9 cellular contexts compared by ENCODE assay signal in the genomic region with DNA sequence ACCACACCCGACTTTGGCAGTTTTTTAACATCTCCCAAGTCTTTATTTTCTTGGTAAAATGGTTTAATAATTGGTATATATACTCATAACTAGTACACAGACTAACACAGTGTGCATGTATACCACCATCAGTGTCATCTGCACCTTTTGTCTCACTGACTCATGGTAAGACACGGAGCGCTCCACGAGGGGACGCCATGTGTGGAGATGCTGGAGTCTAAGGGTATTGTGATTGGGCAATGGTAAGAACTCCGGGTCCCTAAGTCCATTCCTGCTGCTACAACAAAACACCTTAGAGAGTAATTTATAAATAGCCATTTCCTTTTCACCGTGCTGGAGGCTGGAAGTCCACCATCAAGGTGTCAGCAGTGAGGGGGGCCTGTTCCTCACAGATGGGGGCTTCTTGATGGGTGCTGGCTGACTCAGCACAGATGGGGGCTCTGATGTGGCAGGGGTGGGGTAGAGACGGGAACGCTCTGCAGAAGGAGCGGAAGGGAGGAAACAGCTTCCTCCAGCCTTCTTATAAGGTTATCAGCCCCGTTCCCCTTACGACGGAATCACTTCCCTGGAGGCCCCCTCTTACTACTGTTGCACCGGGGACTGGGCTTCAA. TPM values are rescaled to one million over a fixed set of nuclear protein-coding genes. Genes with fewer than 3 reads are reported as not detected.
DNase-seq lines count a peak whose midpoint lies in the region; ATAC-seq and TF ChIP-seq lines count a peak whose summit lies in the region.
"Had no signal": no experiment of that assay in that cellular context is flagged by ENCODE, and none has a peak within 500 bp of the region (broad histone marks: within the 10 kb centered on the region; RNA-seq: fewer than 3 reads in every experiment).

No MANE protein-coding gene starts in this region.

- no TSS peak for BruUV-seq in A673 (replicated peaks; lab: Mats Ljungman, UMichigan)

- no peaks in the 10 kb centered on the region for H3K27me3 Mint-ChIP-seq in naive thymus-derived CD8-positive, alpha-beta T cell

- CTCF ChIA-PET in A673 (lab: Charles Lee): no interaction called here

- H3K27ac Mint-ChIP-seq in naive thymus-derived CD8-positive, alpha-beta T cell: peak overlapping the region; percentile 84 to 99 (median 96)

- H3K4me3 ChIP-seq in A673 (ENCODE audit: low read depth, low read length, poor library complexity, severe bottlenecking) (peak overlapping the region; percentile 40), HUES6 (ENCODE audit: low read depth, low read length) (peak overlapping the region; percentile 64), brain microvascular endothelial cell (ENCODE audit: low read depth, low read length) (peak overlapping the region; percentile 48), WERI-Rb-1 (ENCODE audit: low read depth, low read length) (no peak overlapping the region)

- peak overlapping the region; percentile 51 to 89 (median 72) for H3K4me3 Mint-ChIP-seq in naive thymus-derived CD8-positive, alpha-beta T cell

- peak; percentile 6 to 7 for ATAC-seq in naive thymus-derived CD8-positive, alpha-beta T cell

- H3K9ac ChIP-seq in HUES6 (ENCODE audit: low read length): peak overlapping the region; percentile 71

- intact Hi-C loops in A673 (cut with micrococcal nuclease; ENCODE audit: unreplicated experiment): no loop called here

- H3K9me3 Mint-ChIP-seq in naive thymus-derived CD8-positive, alpha-beta T cell: peaks cover 0 to 2% (median 0%) of the 10 kb centered on the region in 9 donors

- no peaks in the 10 kb centered on the region for H3K9me3 ChIP-seq in A673 (ENCODE audit: low read depth, low read length, poor library complexity, severe bottlenecking)
- peaks cover 4% of the 10 kb centered on the region for H3K9me3 ChIP-seq in HUES6 (ENCODE audit: control insufficient read depth, insufficient read depth, low read depth, low read length)
- H3K9me3 ChIP-seq in WERI-Rb-1 (ENCODE audit: severe bottlenecking): no peaks in the 10 kb centered on the region

- no peaks in the 10 kb centered on the region for H3K36me3 ChIP-seq in A673 (ENCODE audit: insufficient read depth, low read length, poor library complexity, severe bottlenecking)
- H3K36me3 ChIP-seq in HUES6 (ENCODE audit: control insufficient read depth, insufficient read depth, low read length): no peaks in the 10 kb centered on the region
- H3K36me3 ChIP-seq in brain microvascular endothelial cell (replicated peaks): no peaks in the 10 kb centered on the region
- no peaks in the 10 kb centered on the region for H3K36me3 ChIP-seq in WERI-Rb-1

- no peak for TF ChIP-seq CTCF in A673 (conservative IDR thresholded peaks at IDR 0.05; ENCODE audit: low read depth, low read length)
- no peak for TF ChIP-seq CTCF in brain microvascular endothelial cell (IDR thresholded peaks at IDR 0.05; ENCODE audit: low read depth, low read length, missing control alignments)
- no peak for TF ChIP-seq CTCF in WERI-Rb-1 (IDR thresholded peaks at IDR 0.05; ENCODE audit: low read depth, low read length)

- no peaks in the 10 kb centered on the region for H3K36me3 Mint-ChIP-seq in naive thymus-derived CD8-positive, alpha-beta T cell

- in situ Hi-C loops in brain microvascular endothelial cell (cut with HindIII; ENCODE audit: low pct_ligation_motif_present, low sequenced_read_pairs): no loop called here

- POLR2A ChIA-PET in A673 (lab: Charles Lee; ENCODE audit: low non-redundant PET): no interaction called here
- POLR2A ChIA-PET in naive thymus-derived CD8-positive, alpha-beta T cell (lab: Charles Lee): interaction anchor here (0.9 to 6.1 kb wide), 36 partner anchors 7 to 320 kb away, joined by 3 to 52 read pairs (median 9); a partner anchor contains a TSS

- peaks cover 25 to 83% (median 67%) of the 10 kb centered on the region in 4 donors for H3K4me1 Mint-ChIP-seq in naive thymus-derived CD8-positive, alpha-beta T cell

- peaks cover 14% of the 10 kb centered on the region for H3K4me1 ChIP-seq in A673 (ENCODE audit: insufficient read depth, low read length, poor library complexity, severe bottlenecking)
- peaks cover 29% of the 10 kb centered on the region for H3K4me1 ChIP-seq in HUES6 (ENCODE audit: control insufficient read depth, insufficient read depth, low read length)

- no peak overlapping the region for H3K27ac ChIP-seq in A673 (ENCODE audit: low read depth, low read length, poor library complexity, severe bottlenecking)
- no peak overlapping the region; the same call in 1 of the 2 replicates for H3K27ac ChIP-seq in HUES6 (ENCODE audit: low read depth, low read length)
- no peak overlapping the region for H3K27ac ChIP-seq in brain microvascular endothelial cell
- no peak overlapping the region for H3K27ac ChIP-seq in WERI-Rb-1

- no peaks in the 10 kb centered on the region for H3K27me3 ChIP-seq in A673 (replicated peaks; ENCODE audit: insufficient read depth, low read depth, low read length, poor library complexity)
- H3K27me3 ChIP-seq in HUES6 (ENCODE audit: control insufficient read depth, insufficient read depth, low read length): peaks cover 38% of the 10 kb centered on the region
- peaks cover 2% of the 10 kb centered on the region for H3K27me3 ChIP-seq in brain microvascular endothelial cell (replicated peaks)
- H3K27me3 ChIP-seq in WERI-Rb-1 (ENCODE audit: insufficient read depth, low read depth, severe bottlenecking): no peaks in the 10 kb centered on the region

- no peak for DNase-seq in A673 (ENCODE audit: low spot score)
- DNase-seq in brain microvascular endothelial cell: no peak
- peak in 6 of 10 donors; percentile 9 to 49 (median 24) for DNase-seq in naive thymus-derived CD8-positive, alpha-beta T cell
- DNase-seq in WERI-Rb-1: no peak
- no peak for DNase-seq in effector CD4-positive, alpha-beta T cell
- no peak for DNase-seq in dedifferentiated amniotic fluid mesenchymal stem cell (ENCODE audit: extremely low spot score)
- no peak for DNase-seq in nucleus accumbens (lab: John Stamatoyannopoulos, UW)
- DNase-seq: NCI-H524 treated with DMSO at 0.1 percent for 48 hours had no signal

RNA-seq across cellular contexts. Expression of a gene that starts 42.0 kb away (rescaled TPM):
- total RNA-seq in A673 (2021): not detected in 2 replicates
- total RNA-seq in naive thymus-derived CD8-positive, alpha-beta T cell: 10 to 100 TPM; 10.5 to 10.6 TPM
- polyA plus RNA-seq in naive thymus-derived CD8-positive, alpha-beta T cell: 10 to 100 TPM in 1 of 3 donors, 1 to 10 TPM in 2; 2.8 to 11.8 (median 5.4) TPM

Comparison
In these comparisons a context has a peak if more than half of its experiments do, and no peak if none do; other contexts are left out.
1. DNase-seq: peak in naive thymus-derived CD8-positive, alpha-beta T cell (6 of 10); none in A673 (single experiment), brain microvascular endothelial cell (single experiment), WERI-Rb-1 (single experiment), effector CD4-positive, alpha-beta T cell (single experiment), dedifferentiated amniotic fluid mesenchymal stem cell (single experiment) and nucleus accumbens (0 of 56).
2. RNA of a gene that starts 42.0 kb away (total RNA-seq): 10.5 to 10.6 TPM in naive thymus-derived CD8-positive, alpha-beta T cell; not detected in A673; every median in the first group is over 10 times any median in the second.